In the genomic region with DNA sequence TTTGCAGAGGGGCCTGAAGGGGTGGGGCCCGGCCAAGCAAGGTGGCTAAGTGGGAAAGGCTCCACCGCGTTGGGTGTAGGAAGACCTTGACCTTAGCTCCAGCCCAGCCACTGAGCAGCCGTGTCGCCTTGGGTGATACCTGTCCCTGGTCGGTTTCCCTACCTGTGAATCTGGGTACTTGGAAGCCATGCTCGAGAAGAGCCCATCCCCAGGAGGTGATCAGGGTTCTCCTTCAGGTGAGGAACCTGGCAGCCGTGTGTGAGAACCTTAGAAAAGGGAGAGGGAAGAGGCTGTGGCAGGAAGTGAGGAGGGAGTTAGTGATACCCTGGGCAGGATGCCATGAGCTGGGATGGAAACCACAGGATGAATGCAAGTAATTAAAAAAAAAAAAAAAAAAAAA, we compare ENCODE assay signal across 8 cellular contexts. TPM values are rescaled to one million over a fixed set of nuclear protein-coding genes. Genes with fewer than 3 reads are reported as not detected.
DNase-seq lines count a peak whose midpoint lies in the region; ATAC-seq and TF ChIP-seq lines count a peak whose summit lies in the region.

No MANE protein-coding gene starts in this region.

- TF ChIP-seq POLR2A in right lobe of liver (IDR thresholded peaks at IDR 0.05), result no peak

- ATAC-seq in right lobe of liver, result peak; percentile 11 to 64 (median 43)
- no peak for ATAC-seq in GM19397 (IDR thresholded peaks at IDR 0.05; ENCODE audit: unreplicated experiment)

- H3K27me3 ChIP-seq in MG63 (no peaks in the 10 kb centered on the region), right lobe of liver (no peaks in the 10 kb centered on the region)

- peak; percentile 28 for DNase-seq in COR-L47 (lab: John Stamatoyannopoulos, UW)
- peak; percentile 75 for DNase-seq in MG63
- DNase-seq in cardiac fibroblast (ENCODE audit: low read depth in 2 of 2), result peak; percentile 76 to 80
- no peak for DNase-seq in right lobe of liver
- DNase-seq in activated CD4-positive, alpha-beta T cell treated with anti-CD3 and anti-CD28 coated beads, Interleukin-2, amount 50 U/mL, for 4 hours, result no peak
- DNase-seq in GM19238 (ENCODE audit: insufficient read length, low spot score), result no peak
- DNase-seq in stimulated activated CD4-positive, alpha-beta T cell treated with anti-CD3 and anti-CD28 coated beads, Interleukin-2, amount 100 ng/mL, for 48 hours, result no peak

- H3K36me3 ChIP-seq in MG63 (no peaks in the 10 kb centered on the region), right lobe of liver (peaks cover 0 to 14% (median under 1%) of the 10 kb centered on the region in 4 donors)

- peak overlapping the region; percentile 12 to 76 (median 19) for H3K27ac ChIP-seq in right lobe of liver

- H3K9me3 ChIP-seq in MG63 (no peaks in the 10 kb centered on the region; the same call in 1 of the 2 replicates), right lobe of liver (no peaks in the 10 kb centered on the region)

- no peak overlapping the region for H3K4me3 ChIP-seq in MG63
- no peak overlapping the region for H3K4me3 ChIP-seq in cardiac fibroblast (replicated peaks in 1 of 2; ENCODE audit: low read depth in 2 of 2, low read length in 2 of 2)
- peak overlapping the region in 2 of 3 donors; percentile 36 to 57 for H3K4me3 ChIP-seq in right lobe of liver

- peaks cover 0 to 57% (median 14%) of the 10 kb centered on the region in 4 donors for H3K4me1 ChIP-seq in right lobe of liver

- intact Hi-C loops in right lobe of liver (cut with DNase I), result no loop called here

- TF ChIP-seq CTCF in cardiac fibroblast (IDR thresholded peaks at IDR 0.05; ENCODE audit: low read depth, low read length) (no peak), right lobe of liver (IDR thresholded peaks at IDR 0.05) (no peak)

- 25% methylated on average over 1 of the region's 8 CpGs for WGBS in right lobe of liver (ENCODE audit: insufficient coverage, low coverage, low lambda C conversion rate, missing lambda C conversion rate)

RNA-seq across cellular contexts. Expression of gene PPARA, which starts 21.6 kb away (rescaled TPM):
- 1.9 and 3.6 TPM in 2 replicates for total RNA-seq in MG63 (2014; rRNA removed; shearing (Covaris generic); ENCODE audit: low replicate concordance)
- total RNA-seq in right lobe of liver, result 100 to 1,000 TPM in 3 of 6 experiments, 10 to 100 TPM in 3; 64.4 to 152 (median 95.1) TPM

Comparison
In these comparisons a context has a peak if more than half of its experiments do, and no peak if none do; other contexts are left out.
1. DNase-seq: peak in COR-L47 (single experiment), MG63 (single experiment) and cardiac fibroblast (2 of 2); none in right lobe of liver (0 of 3), activated CD4-positive, alpha-beta T cell treated with anti-CD3 and anti-CD28 coated beads, Interleukin-2, amount 50 U/mL, for 4 hours (0 of 2), GM19238 (single experiment) and stimulated activated CD4-positive, alpha-beta T cell treated with anti-CD3 and anti-CD28 coated beads, Interleukin-2, amount 100 ng/mL, for 48 hours (0 of 2).
2. H3K4me3 ChIP-seq: peak in right lobe of liver (2 of 3); none in MG63 (single experiment) and cardiac fibroblast (0 of 2).
3. RNA of gene PPARA, which starts 21.6 kb away (total RNA-seq): 64.4 to 152 TPM in right lobe of liver; 1.9 to 3.6 TPM in MG63; every median in the first group is over 10 times any median in the second.